8 cellular contexts compared by ENCODE assay signal in genomic region chr12:12582895-12583303, GRCh38.
DNase-seq lines count a peak whose midpoint lies in the region; ATAC-seq and TF ChIP-seq lines count a peak whose summit lies in the region.

No MANE protein-coding gene starts in this region.

- H3K4me3 ChIP-seq in AG09309 (ENCODE audit: control insufficient read depth, low read depth, low read length) (no peak overlapping the region), adipocyte (ENCODE audit: low read length) (no peak overlapping the region)

- H3K36me3 ChIP-seq in adipocyte (ENCODE audit: control insufficient read depth, insufficient read depth, low read length, severe bottlenecking): no peaks in the 10 kb centered on the region

- no peak for TF ChIP-seq CTCF in AG09309 (IDR thresholded peaks at IDR 0.05; ENCODE audit: control insufficient read depth, insufficient read depth, low read depth, low read length, missing control alignments)

- peaks cover 12% of the 10 kb centered on the region for H3K4me1 ChIP-seq in adipocyte (ENCODE audit: control insufficient read depth, insufficient read depth, low read length)

- H3K9me3 ChIP-seq in adipocyte (ENCODE audit: control insufficient read depth, low read length): no peaks in the 10 kb centered on the region

- no peaks in the 10 kb centered on the region for H3K27me3 ChIP-seq in adipocyte (replicated peaks; ENCODE audit: control insufficient read depth, insufficient read depth, low read length)

- ATAC-seq in GM19328 (IDR thresholded peaks at IDR 0.05; ENCODE audit: unreplicated experiment) (peak; percentile 81), HG03196 (IDR thresholded peaks at IDR 0.05; ENCODE audit: unreplicated experiment) (peak; percentile 91)

- no peak overlapping the region for H3K9ac ChIP-seq in adipocyte (ENCODE audit: low read length)

- DNase-seq in AG09309 (ENCODE audit: low read depth) (peak; percentile 33), adipocyte (ENCODE audit: low read depth) (peak; percentile 26), NCI-H526 (lab: John Stamatoyannopoulos, UW) (no peak), cerebellar cortex (ENCODE audit: low spot score) (no peak)
- peak in 2 of 3 donors; percentile 40 to 51 for DNase-seq in stimulated activated CD4-positive, alpha-beta T cell treated with anti-CD3 and anti-CD28 coated beads, TNF-alpha, amount 100 ng/mL, for 48 hours (ENCODE audit: low read depth in 3 of 3)
- DNase-seq in effector CD4-positive, alpha-beta T cell: no peak

Comparison
In these comparisons a context has a peak if more than half of its experiments do, and no peak if none do; other contexts are left out.
1. DNase-seq: peak in AG09309 (single experiment), adipocyte (single experiment) and stimulated activated CD4-positive, alpha-beta T cell treated with anti-CD3 and anti-CD28 coated beads, TNF-alpha, amount 100 ng/mL, for 48 hours (2 of 3); none in NCI-H526 (0 of 2), cerebellar cortex (single experiment) and effector CD4-positive, alpha-beta T cell (single experiment).